ENCODE assay signal across 8 cellular contexts in the genomic region with DNA sequence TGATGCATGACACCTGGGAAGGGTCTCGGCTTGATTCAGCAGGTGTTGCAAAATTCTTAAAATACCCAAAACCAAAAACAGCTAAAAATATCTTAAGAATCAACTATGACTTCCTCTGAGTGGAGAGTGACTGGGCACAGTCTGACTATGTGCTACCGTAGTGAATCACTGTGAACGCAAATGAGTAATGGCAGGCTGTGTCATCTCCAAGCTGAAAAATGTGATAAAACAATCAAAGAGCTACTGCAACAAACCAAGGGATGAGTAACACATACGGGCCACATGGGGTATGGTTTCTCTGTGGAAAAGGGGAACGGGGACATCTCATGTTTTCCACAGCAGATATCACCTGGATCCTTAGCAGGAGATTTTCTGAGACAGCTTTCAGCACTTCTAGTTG.
DNase-seq lines count a peak whose midpoint lies in the region; ATAC-seq and TF ChIP-seq lines count a peak whose summit lies in the region.

No MANE protein-coding gene starts in this region.

- H3K27ac ChIP-seq in psoas muscle, result no peak overlapping the region

- no peaks in the 10 kb centered on the region for H3K27me3 ChIP-seq in psoas muscle (ENCODE audit: insufficient read depth in 3 of 3, low read length in 2 of 3)

- H3K27ac Mint-ChIP-seq in progenitor cell of endocrine pancreas, result no peak overlapping the region

- no peaks in the 10 kb centered on the region for H3K36me3 ChIP-seq in psoas muscle (ENCODE audit: insufficient read depth in 1 of 2, low read depth in 1 of 2)

- no peaks in the 10 kb centered on the region for H3K36me3 Mint-ChIP-seq in progenitor cell of endocrine pancreas (ENCODE audit: insufficient read depth)

- H3K9me3 ChIP-seq in psoas muscle, result no peaks in the 10 kb centered on the region

- ATAC-seq in GM21390 (IDR thresholded peaks at IDR 0.05; ENCODE audit: unreplicated experiment) (peak; percentile 72), esophagus mucosa (peak; percentile 84), psoas muscle (no peak)

- no peaks in the 10 kb centered on the region for H3K9me3 Mint-ChIP-seq in progenitor cell of endocrine pancreas (ENCODE audit: low read depth)

- WGBS in psoas muscle, 3 donors, result 60 to 68% (median 66%) methylated on average over 5 of the region's 5 CpGs

- intact Hi-C loops in psoas muscle (cut with DNase I), result no loop called here

- DNase-seq in GM04504 (ENCODE audit: low read depth) (peak; percentile 32), HS-27A (ENCODE audit: low read depth) (peak; percentile 43), progenitor cell of endocrine pancreas (ENCODE audit: low spot score, unreplicated experiment) (no peak), psoas muscle (no peak), mesenteric fat pad (ENCODE audit: low spot score) (no peak)
- no peak for DNase-seq in activated effector memory CD4-positive, alpha-beta T cell treated with anti-CD3 and anti-CD28 coated beads, Interleukin-2, amount 50 U/mL, for 16 hours

- no peak for TF ChIP-seq CTCF in progenitor cell of endocrine pancreas (IDR thresholded peaks at IDR 0.05; ENCODE audit: unreplicated experiment)
- TF ChIP-seq CTCF in psoas muscle (IDR thresholded peaks at IDR 0.05), result no peak

- H3K4me1 ChIP-seq in psoas muscle, result no peaks in the 10 kb centered on the region

- H3K4me3 Mint-ChIP-seq in progenitor cell of endocrine pancreas (ENCODE audit: low read depth), result no peak overlapping the region

- no peak overlapping the region for H3K4me3 ChIP-seq in psoas muscle

- H3K27me3 Mint-ChIP-seq in progenitor cell of endocrine pancreas, result no peaks in the 10 kb centered on the region

- H3K4me1 Mint-ChIP-seq in progenitor cell of endocrine pancreas (ENCODE audit: low read depth), result no peaks in the 10 kb centered on the region

Comparison
In these comparisons a context has a peak if more than half of its experiments do, and no peak if none do; other contexts are left out.
1. DNase-seq: peak in GM04504 (single experiment) and HS-27A (single experiment); none in progenitor cell of endocrine pancreas (single experiment), psoas muscle (0 of 2), mesenteric fat pad (single experiment) and activated effector memory CD4-positive, alpha-beta T cell treated with anti-CD3 and anti-CD28 coated beads, Interleukin-2, amount 50 U/mL, for 16 hours (single experiment).
2. ATAC-seq: peak in GM21390 (single experiment) and esophagus mucosa (single experiment); none in psoas muscle (0 of 4).